Comparison of ENCODE assay signal across 8 cellular contexts in genomic region chrX:110412971-110413726, GRCh38. TPM values are rescaled to one million over a fixed set of nuclear protein-coding genes. Genes with fewer than 3 reads are reported as not detected.
A peak's percentile ranks its signal among the peaks of the same experiment; 100 is the strongest.
DNase-seq lines count a peak whose midpoint lies in the region; ATAC-seq, FAIRE-seq and TF ChIP-seq lines count a peak whose summit lies in the region.

No MANE protein-coding gene starts in this region.

- no peak for TF ChIP-seq POLR2A in GM12892 (IDR thresholded peaks at IDR 0.05; ENCODE audit: low read depth, low read length)

- H3K27me3 ChIP-seq in brain microvascular endothelial cell (replicated peaks), result no peaks in the 10 kb centered on the region

- DNase-seq in GM12892 (ENCODE audit: insufficient read length), result peak; percentile 44
- peak; percentile 20 for DNase-seq in NCI-H2029 (lab: John Stamatoyannopoulos, UW)
- DNase-seq in UCSD-AML1 (lab: John Stamatoyannopoulos, UW; ENCODE audit: unreplicated experiment), result peak; percentile 69
- DNase-seq in brain microvascular endothelial cell, result peak; percentile 48
- peak; percentile 92 for DNase-seq in iPS-NIHi7 (ENCODE audit: extremely low spot score)
- peak; percentile 21 to 35 for DNase-seq in stimulated activated CD4-positive, alpha-beta T cell treated with anti-CD3 and anti-CD28 coated beads, Interleukin-15, amount 100 ng/mL, for 1 hour (ENCODE audit: low read depth in 1 of 2, low spot score in 1 of 2)

- H3K4me3 ChIP-seq in brain microvascular endothelial cell (ENCODE audit: low read depth, low read length), result peak overlapping the region; percentile 20

- in situ Hi-C loops in brain microvascular endothelial cell (cut with HindIII; ENCODE audit: low pct_ligation_motif_present, low sequenced_read_pairs), result loop anchor here (25.0 kb wide), 1 partner anchor 251 kb away; no protein-coding TSS in a partner anchor

- H3K27ac ChIP-seq in brain microvascular endothelial cell, result no peak overlapping the region

- ATAC-seq in HG02759 (IDR thresholded peaks at IDR 0.05; ENCODE audit: unreplicated experiment), result peak; percentile 73
- ATAC-seq in HG03139 (IDR thresholded peaks at IDR 0.05; ENCODE audit: unreplicated experiment), result no peak

- peak; percentile 89 for TF ChIP-seq CTCF in brain microvascular endothelial cell (IDR thresholded peaks at IDR 0.05; ENCODE audit: low read depth, low read length, missing control alignments)

- FAIRE-seq in GM12892 (lab: Jason Lieb, UNC), result peak; percentile 87

- no peaks in the 10 kb centered on the region for H3K36me3 ChIP-seq in brain microvascular endothelial cell (replicated peaks)

RNA-seq across cellular contexts. Expression of gene RTL9, which starts 54.5 kb away (rescaled TPM):
- 0.74 TPM for polyA plus RNA-seq in GM12892 (2012; ENCODE audit: missing spikeins)

Comparison
In these comparisons a context has a peak if more than half of its experiments do, and no peak if none do; other contexts are left out.
1. DNase-seq: peak in every context shown above with its lines; median percentile 92 in iPS-NIHi7; 69 in UCSD-AML1; 48 in brain microvascular endothelial cell; 44 in GM12892; 28 in stimulated activated CD4-positive, alpha-beta T cell treated with anti-CD3 and anti-CD28 coated beads, Interleukin-15, amount 100 ng/mL, for 1 hour; 20 in NCI-H2029.